1 cellular context compared by ENCODE assay signal in genomic region chr14:22280497-22281321, GRCh38.
TF ChIP-seq lines count a peak whose summit lies in the region.

No MANE protein-coding gene starts in this region.

TF ChIP-seq in HepG2, 621 proteins besides CTCF, POLR2A, EP300 and RAD21 (continued from another document):
- TF ChIP-seq HIC2 (CRISPR knock-in tag; IDR thresholded peaks at IDR 0.05; ENCODE audit: low read depth) = no peak
- TF ChIP-seq HNRNPK (IDR thresholded peaks at IDR 0.05; ENCODE audit: low read depth, low read length, poor library complexity, severe bottlenecking) = peak; percentile 95
- 0 out of 2 replicates have a peak, but pooled peaks have one; percentile 57 for TF ChIP-seq U2AF2 (IDR thresholded peaks at IDR 0.05; ENCODE audit: low read depth, low read length)
- no peak for TF ChIP-seq ZBTB1 (CRISPR knock-in tag; IDR thresholded peaks at IDR 0.05; ENCODE audit: borderline replicate concordance)
- TF ChIP-seq PLRG1 (conservative IDR thresholded peaks at IDR 0.05) = peak; percentile 72; the same call in 1 of the 2 replicates
- no peak for TF ChIP-seq ATF7 (IDR thresholded peaks at IDR 0.05)
- no peak for TF ChIP-seq ATF7 (CRISPR knock-in tag; IDR thresholded peaks at IDR 0.05)
- TF ChIP-seq FOXO4 (CRISPR knock-in tag; conservative IDR thresholded peaks at IDR 0.05) = no peak
- TF ChIP-seq ZNF407 (CRISPR knock-in tag; IDR thresholded peaks at IDR 0.05; ENCODE audit: not compliant biosample characterization) = no peak
- no peak for TF ChIP-seq HOXD1 (CRISPR knock-in tag; IDR thresholded peaks at IDR 0.05)
- no peak for TF ChIP-seq ONECUT2 (CRISPR knock-in tag; IDR thresholded peaks at IDR 0.05)
- no peak for TF ChIP-seq ZNF777 (CRISPR knock-in tag; IDR thresholded peaks at IDR 0.05)
- peak; percentile 98 for TF ChIP-seq SRSF9 (IDR thresholded peaks at IDR 0.05; ENCODE audit: borderline replicate concordance, insufficient read depth, low read depth, low read length, poor library complexity, severe bottlenecking)
